ENCODE assay signal across 10 cellular contexts in the genomic region with DNA sequence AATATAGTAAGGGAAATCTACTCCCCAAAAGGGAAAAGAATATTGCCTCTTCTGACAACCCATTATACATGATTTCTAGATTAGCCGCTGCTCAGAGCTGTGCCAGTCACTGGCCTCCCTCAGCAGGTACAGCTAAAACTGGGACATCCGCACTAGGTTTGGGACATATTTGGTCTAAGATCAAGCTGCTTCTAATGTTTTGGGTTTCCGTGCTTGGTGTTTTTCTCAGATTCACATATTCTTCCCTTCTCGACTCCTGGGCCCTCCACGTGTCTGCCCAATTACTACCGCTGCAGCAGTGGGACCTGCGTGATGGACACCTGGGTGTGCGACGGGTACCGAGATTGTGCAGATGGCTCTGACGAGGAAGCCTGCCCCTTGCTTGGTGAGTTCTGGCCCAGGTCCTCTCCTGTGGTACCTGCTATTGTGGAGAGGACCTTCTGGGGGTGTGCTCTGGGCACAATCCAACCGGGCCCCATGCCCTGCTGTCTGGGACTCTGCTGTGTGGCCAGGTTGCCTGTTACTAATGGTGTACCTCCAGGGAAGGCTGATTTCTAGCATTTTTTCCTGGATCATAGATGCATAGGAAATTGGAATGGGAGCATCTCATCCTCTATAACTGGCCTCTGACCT.
DNase-seq lines count a peak whose midpoint lies in the region; ATAC-seq and TF ChIP-seq lines count a peak whose summit lies in the region.
"Had no signal": no experiment of that assay in that cellular context is flagged by ENCODE, and none has a peak within 500 bp of the region (broad histone marks: within the 10 kb centered on the region; RNA-seq: fewer than 3 reads in every experiment).

No MANE protein-coding gene starts in this region.

- H2AK5ac ChIP-seq in mesendoderm (ENCODE audit: low read length), result no peak overlapping the region

- no peak overlapping the region for H3K18ac ChIP-seq in mesendoderm (ENCODE audit: low read length)

- no peaks in the 10 kb centered on the region for H3K79me1 ChIP-seq in mesendoderm (ENCODE audit: low read length)

- peaks cover 75% of the 10 kb centered on the region for H3K36me3 Mint-ChIP-seq in WTC11

- no peak overlapping the region for H3K27ac ChIP-seq in mesendoderm (ENCODE audit: low read depth, low read length)
- H3K27ac ChIP-seq: thoracic aorta had no signal

- H3K36me3 ChIP-seq in mesendoderm (ENCODE audit: control insufficient read depth, insufficient read depth, low read length), result peaks cover 8% of the 10 kb centered on the region

- no peak overlapping the region for H3K23ac ChIP-seq in mesendoderm (ENCODE audit: low read length)

- H3K4ac ChIP-seq in mesendoderm (ENCODE audit: low read depth, low read length), result no peak overlapping the region

- no peak overlapping the region for H3K4me3 Mint-ChIP-seq in WTC11

- no peak overlapping the region for H4K5ac ChIP-seq in mesendoderm (ENCODE audit: low read length)

- H4K8ac ChIP-seq in mesendoderm (ENCODE audit: low read depth, low read length), result no peak overlapping the region

- H3K9me3 Mint-ChIP-seq in WTC11, result no peaks in the 10 kb centered on the region

- CTCF ChIA-PET in WTC11 (lab: Charles Lee), result interaction anchor here (0.6 to 2.2 kb wide), 24 partner anchors 10 to 485 kb away, joined by 3 to 13 read pairs (median 4); partner anchors contain the start of genes SORL1 and SORL1-AS1

- DNase-seq in GM12864 (ENCODE audit: low read depth) (no peak), WTC11 (ENCODE audit: low spot score) (no peak), mesendoderm (no peak), epidermal melanocyte (ENCODE audit: insufficient read length, low spot score) (no peak), NCI-H1417 treated with DMSO at 0.1 percent for 48 hours (lab: John Stamatoyannopoulos, UW) (no peak)

- H3K56ac ChIP-seq in mesendoderm (ENCODE audit: low read length), result peak overlapping the region; percentile 62

- H3K4me3 ChIP-seq in GM12864 (ENCODE audit: low read depth, low read length), result peak overlapping the region; percentile 1; the same call in 1 of the 2 replicates
- no peak overlapping the region for H3K4me3 ChIP-seq in mesendoderm (ENCODE audit: low read length)
- H3K4me3 ChIP-seq: thoracic aorta had no signal

- POLR2A ChIA-PET in WTC11 (lab: Charles Lee), result interaction anchor here (1.2 kb wide), 1 partner anchor 144 kb away, joined by 3 read pairs; no protein-coding TSS in a partner anchor

- TF ChIP-seq CTCF in GM12864 (IDR thresholded peaks at IDR 0.05; ENCODE audit: low read depth, low read length, missing control alignments), result no peak
- TF ChIP-seq CTCF in WTC11 (IDR thresholded peaks at IDR 0.05), result no peak

- ATAC-seq in GM21723 (IDR thresholded peaks at IDR 0.05; ENCODE audit: unreplicated experiment) (peak; percentile 8), WTC11 (peak; percentile 39), HG02759 (IDR thresholded peaks at IDR 0.05; ENCODE audit: unreplicated experiment) (no peak), HG03354 (IDR thresholded peaks at IDR 0.05; ENCODE audit: poor library complexity, severe bottlenecking, unreplicated experiment) (no peak)

- H3K27me3 Mint-ChIP-seq in WTC11 (ENCODE audit: low read depth), result no peaks in the 10 kb centered on the region
- H3K27me3 Mint-ChIP-seq: progenitor cell of endocrine pancreas had no signal

- H3K9ac ChIP-seq in mesendoderm (ENCODE audit: low read length), result no peak overlapping the region

- H2BK15ac ChIP-seq in mesendoderm (replicated peaks; ENCODE audit: low read depth), result no peak overlapping the region

- no peak overlapping the region for H2BK120ac ChIP-seq in mesendoderm (ENCODE audit: low read depth, low read length)

- H3K4me2 ChIP-seq in mesendoderm (ENCODE audit: low read length), result no peak overlapping the region

- H3K4me1 Mint-ChIP-seq in WTC11, result no peaks in the 10 kb centered on the region

- no CpG with 5 or more reads among the region's 12 CpGs for WGBS in mesendoderm (ENCODE audit: extremely low coverage, insufficient coverage, low lambda C conversion rate)

- no peak overlapping the region for H2BK5ac ChIP-seq in mesendoderm (ENCODE audit: low read length)

- no peaks in the 10 kb centered on the region for H3K4me1 ChIP-seq in mesendoderm (ENCODE audit: control insufficient read depth, low read depth, low read length)

- no peaks in the 10 kb centered on the region for H3K27me3 ChIP-seq in mesendoderm (ENCODE audit: insufficient read depth, low read length, poor library complexity)

- no peaks in the 10 kb centered on the region for H3K79me2 ChIP-seq in mesendoderm (ENCODE audit: control insufficient read depth, insufficient read depth, low read length)

- H3K27ac Mint-ChIP-seq in WTC11, result no peak overlapping the region
- H3K27ac Mint-ChIP-seq: progenitor cell of endocrine pancreas had no signal

TF ChIP-seq in WTC11, 78 proteins besides CTCF, POLR2A, EP300 and RAD21 (continues in another document):
- TF ChIP-seq MXD4 (CRISPR knock-in tag; IDR thresholded peaks at IDR 0.05; ENCODE audit: borderline replicate concordance), result no peak
- TF ChIP-seq, protein P1, sequence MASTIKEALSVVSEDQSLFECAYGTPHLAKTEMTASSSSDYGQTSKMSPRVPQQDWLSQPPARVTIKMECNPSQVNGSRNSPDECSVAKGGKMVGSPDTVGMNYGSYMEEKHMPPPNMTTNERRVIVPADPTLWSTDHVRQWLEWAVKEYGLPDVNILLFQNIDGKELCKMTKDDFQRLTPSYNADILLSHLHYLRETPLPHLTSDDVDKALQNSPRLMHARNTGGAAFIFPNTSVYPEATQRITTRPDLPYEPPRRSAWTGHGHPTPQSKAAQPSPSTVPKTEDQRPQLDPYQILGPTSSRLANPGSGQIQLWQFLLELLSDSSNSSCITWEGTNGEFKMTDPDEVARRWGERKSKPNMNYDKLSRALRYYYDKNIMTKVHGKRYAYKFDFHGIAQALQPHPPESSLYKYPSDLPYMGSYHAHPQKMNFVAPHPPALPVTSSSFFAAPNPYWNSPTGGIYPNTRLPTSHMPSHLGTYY (CRISPR knock-in tag; IDR thresholded peaks at IDR 0.05), result no peak
- no peak for TF ChIP-seq ZNF263 (CRISPR knock-in tag; IDR thresholded peaks at IDR 0.05; ENCODE audit: low read depth)
- TF ChIP-seq FOXP4 (CRISPR knock-in tag; IDR thresholded peaks at IDR 0.05), result no peak
- TF ChIP-seq MAX (CRISPR knock-in tag; IDR thresholded peaks at IDR 0.05), result no peak
- TF ChIP-seq, protein P2, sequence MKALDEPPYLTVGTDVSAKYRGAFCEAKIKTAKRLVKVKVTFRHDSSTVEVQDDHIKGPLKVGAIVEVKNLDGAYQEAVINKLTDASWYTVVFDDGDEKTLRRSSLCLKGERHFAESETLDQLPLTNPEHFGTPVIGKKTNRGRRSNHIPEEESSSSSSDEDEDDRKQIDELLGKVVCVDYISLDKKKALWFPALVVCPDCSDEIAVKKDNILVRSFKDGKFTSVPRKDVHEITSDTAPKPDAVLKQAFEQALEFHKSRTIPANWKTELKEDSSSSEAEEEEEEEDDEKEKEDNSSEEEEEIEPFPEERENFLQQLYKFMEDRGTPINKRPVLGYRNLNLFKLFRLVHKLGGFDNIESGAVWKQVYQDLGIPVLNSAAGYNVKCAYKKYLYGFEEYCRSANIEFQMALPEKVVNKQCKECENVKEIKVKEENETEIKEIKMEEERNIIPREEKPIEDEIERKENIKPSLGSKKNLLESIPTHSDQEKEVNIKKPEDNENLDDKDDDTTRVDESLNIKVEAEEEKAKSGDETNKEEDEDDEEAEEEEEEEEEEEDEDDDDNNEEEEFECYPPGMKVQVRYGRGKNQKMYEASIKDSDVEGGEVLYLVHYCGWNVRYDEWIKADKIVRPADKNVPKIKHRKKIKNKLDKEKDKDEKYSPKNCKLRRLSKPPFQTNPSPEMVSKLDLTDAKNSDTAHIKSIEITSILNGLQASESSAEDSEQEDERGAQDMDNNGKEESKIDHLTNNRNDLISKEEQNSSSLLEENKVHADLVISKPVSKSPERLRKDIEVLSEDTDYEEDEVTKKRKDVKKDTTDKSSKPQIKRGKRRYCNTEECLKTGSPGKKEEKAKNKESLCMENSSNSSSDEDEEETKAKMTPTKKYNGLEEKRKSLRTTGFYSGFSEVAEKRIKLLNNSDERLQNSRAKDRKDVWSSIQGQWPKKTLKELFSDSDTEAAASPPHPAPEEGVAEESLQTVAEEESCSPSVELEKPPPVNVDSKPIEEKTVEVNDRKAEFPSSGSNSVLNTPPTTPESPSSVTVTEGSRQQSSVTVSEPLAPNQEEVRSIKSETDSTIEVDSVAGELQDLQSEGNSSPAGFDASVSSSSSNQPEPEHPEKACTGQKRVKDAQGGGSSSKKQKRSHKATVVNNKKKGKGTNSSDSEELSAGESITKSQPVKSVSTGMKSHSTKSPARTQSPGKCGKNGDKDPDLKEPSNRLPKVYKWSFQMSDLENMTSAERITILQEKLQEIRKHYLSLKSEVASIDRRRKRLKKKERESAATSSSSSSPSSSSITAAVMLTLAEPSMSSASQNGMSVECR (CRISPR knock-in tag; IDR thresholded peaks at IDR 0.05; ENCODE audit: borderline replicate concordance), result no peak
- no peak for TF ChIP-seq NFE2L1 (CRISPR knock-in tag; IDR thresholded peaks at IDR 0.05)
- no peak for TF ChIP-seq RORB (CRISPR knock-in tag; IDR thresholded peaks at IDR 0.05)
- TF ChIP-seq PRRX2 (CRISPR knock-in tag; IDR thresholded peaks at IDR 0.05), result no peak
- no peak for TF ChIP-seq IRF2 (CRISPR knock-in tag; IDR thresholded peaks at IDR 0.05; ENCODE audit: borderline replicate concordance, low read depth)
- no peak for TF ChIP-seq SP1 (CRISPR knock-in tag; conservative IDR thresholded peaks at IDR 0.05)

Comparison
In these comparisons a context has a peak if more than half of its experiments do, and no peak if none do; other contexts are left out.
1. ATAC-seq: peak in GM21723 (single experiment) and WTC11 (single experiment); none in HG02759 (single experiment) and HG03354 (single experiment).